ENCODE assay signal across 8 cellular contexts in genomic region chr9:83199240-83199639, GRCh38.
A peak's percentile ranks its signal among the peaks of the same experiment; 100 is the strongest.
DNase-seq lines count a peak whose midpoint lies in the region; ATAC-seq and TF ChIP-seq lines count a peak whose summit lies in the region.

No MANE protein-coding gene starts in this region.

- in situ Hi-C loops in Panc1 (cut with HindIII; ENCODE audit: low pct_unique_long_range_greater_than_20kb, low sequenced_read_pairs): no loop called here

- no peak overlapping the region for H3K4me3 ChIP-seq in Panc1 (ENCODE audit: low read depth in 2 of 2, low read length in 2 of 2)
- no peak overlapping the region for H3K4me3 ChIP-seq in esophagus muscularis mucosa
- no peak overlapping the region for H3K4me3 ChIP-seq in neural cell (ENCODE audit: low read length)

- peak; percentile 82 for ATAC-seq in Panc1
- ATAC-seq in GM18873 (IDR thresholded peaks at IDR 0.05; ENCODE audit: low FRiP score, unreplicated experiment): no peak

- no peaks in the 10 kb centered on the region for H3F3A ChIP-seq in neural cell (ENCODE audit: insufficient read depth, low read length, poor library complexity, severe bottlenecking)

- H4K20me1 ChIP-seq in neural cell (ENCODE audit: insufficient read depth): no peaks in the 10 kb centered on the region

- CTCF ChIA-PET in Panc1 (lab: Charles Lee): no interaction called here

- no peaks in the 10 kb centered on the region for H3K79me2 ChIP-seq in neural cell (replicated peaks; ENCODE audit: insufficient read depth, low read length)

- H2AFZ ChIP-seq in neural cell (ENCODE audit: low read depth, low read length): no peak overlapping the region

- no TSS peak for BruUV-seq in Panc1 (replicated peaks; lab: Mats Ljungman, UMichigan)

- TF ChIP-seq RAD21 in neural cell (conservative IDR thresholded peaks at IDR 0.05): peak; percentile 85

- no peak overlapping the region for H3K27ac ChIP-seq in Panc1 (ENCODE audit: low read length)
- H3K27ac ChIP-seq in esophagus muscularis mucosa (replicated peaks in 1 of 4): no peak overlapping the region
- H3K27ac ChIP-seq in neural cell (ENCODE audit: low read length): no peak overlapping the region

- POLR2A ChIA-PET in Panc1 (lab: Charles Lee): no interaction called here

- H3K4me1 ChIP-seq in Panc1 (ENCODE audit: control insufficient read depth, insufficient read depth, low read length) (no peaks in the 10 kb centered on the region), esophagus muscularis mucosa (no peaks in the 10 kb centered on the region)

- H3K36me3 ChIP-seq in Panc1 (ENCODE audit: control insufficient read depth, insufficient read depth, low read length): no peaks in the 10 kb centered on the region
- H3K36me3 ChIP-seq in esophagus muscularis mucosa: no peaks in the 10 kb centered on the region
- H3K36me3 ChIP-seq in neural cell (ENCODE audit: insufficient read depth, low read length): no peaks in the 10 kb centered on the region

- no peak overlapping the region for H3K4me2 ChIP-seq in neural cell (ENCODE audit: low read length)

- WGBS in esophagus muscularis mucosa: 21% methylated on average over 5 of the region's 5 CpGs

- TF ChIP-seq POLR2A in esophagus muscularis mucosa (IDR thresholded peaks at IDR 0.05; ENCODE audit: low read depth): no peak

- no peak overlapping the region for H3K9ac ChIP-seq in neural cell (ENCODE audit: low read length)

- H3K27me3 ChIP-seq in Panc1 (ENCODE audit: control insufficient read depth, insufficient read depth, low read length) (no peaks in the 10 kb centered on the region; the same call in 1 of the 2 replicates), esophagus muscularis mucosa (peaks cover 0 to 17% (median 0%) of the 10 kb centered on the region in 4 donors), neural cell (ENCODE audit: insufficient read depth, low read depth, low read length) (no peaks in the 10 kb centered on the region)

- H3K9me2 ChIP-seq in neural cell (ENCODE audit: insufficient read depth, low read length): no peaks in the 10 kb centered on the region

- TF ChIP-seq EP300 in esophagus muscularis mucosa (IDR thresholded peaks at IDR 0.05) (no peak), neural cell (conservative IDR thresholded peaks at IDR 0.05; ENCODE audit: poor library complexity, severe bottlenecking) (peak; percentile 30)

- no peaks in the 10 kb centered on the region for H3K9me3 ChIP-seq in Panc1 (ENCODE audit: control insufficient read depth, insufficient read depth, low read depth, low read length)
- no peaks in the 10 kb centered on the region for H3K9me3 ChIP-seq in esophagus muscularis mucosa
- no peaks in the 10 kb centered on the region for H3K9me3 ChIP-seq in neural cell (ENCODE audit: low read length)

- TF ChIP-seq CTCF in AG09319 (IDR thresholded peaks at IDR 0.05; ENCODE audit: low read depth, low read length) (peak; percentile 78), Panc1 (IDR thresholded peaks at IDR 0.05) (peak; percentile 58), esophagus muscularis mucosa (IDR thresholded peaks at IDR 0.05) (peak; percentile 39 to 50 (median 41)), neural cell (IDR thresholded peaks at IDR 0.05; ENCODE audit: poor library complexity, severe bottlenecking) (peak; percentile 80)

- peak; percentile 25 for DNase-seq in AG09319 (ENCODE audit: extremely low read depth, low read depth)
- peak; percentile 57 for DNase-seq in HPDE6-E6E7 (ENCODE audit: extremely low spot score)
- DNase-seq in Panc1 (ENCODE audit: low read depth, low spot score): no peak
- DNase-seq in esophagus muscularis mucosa (ENCODE audit: extremely low spot score): no peak
- no peak for DNase-seq in effector CD4-positive, alpha-beta T cell
- no peak for DNase-seq in stimulated activated naive CD4-positive, alpha-beta T cell treated with Interleukin-2 at 50 U/mL for 16 hours (lab: John Stamatoyannopoulos, UW)

- intact Hi-C loops in Panc1 (cut with micrococcal nuclease; ENCODE audit: unreplicated experiment): no loop called here
- intact Hi-C loops in esophagus muscularis mucosa (cut with DNase I): no loop called here

TF ChIP-seq in neural cell, 6 proteins besides CTCF, POLR2A, EP300 and RAD21:
- peak; percentile 16 for TF ChIP-seq POLR2AphosphoS5 (IDR thresholded peaks at IDR 0.05)
- TF ChIP-seq REST (IDR thresholded peaks at IDR 0.05; ENCODE audit: borderline replicate concordance): no peak
- peak; percentile 82 for TF ChIP-seq SMC3 (conservative IDR thresholded peaks at IDR 0.05; ENCODE audit: poor library complexity)
- peak; percentile 21 for TF ChIP-seq MXI1 (conservative IDR thresholded peaks at IDR 0.05; ENCODE audit: poor library complexity, severe bottlenecking)

Comparison
In these comparisons a context has a peak if more than half of its experiments do, and no peak if none do; other contexts are left out.
1. DNase-seq: peak in AG09319 (single experiment) and HPDE6-E6E7 (single experiment); none in Panc1 (single experiment), esophagus muscularis mucosa (single experiment), effector CD4-positive, alpha-beta T cell (single experiment) and stimulated activated naive CD4-positive, alpha-beta T cell treated with Interleukin-2 at 50 U/mL for 16 hours (single experiment).
2. Peak in every context shown above with its lines, with median percentiles within 50 percentile points of each other: CTCF ChIP-seq.